In the genomic region with DNA sequence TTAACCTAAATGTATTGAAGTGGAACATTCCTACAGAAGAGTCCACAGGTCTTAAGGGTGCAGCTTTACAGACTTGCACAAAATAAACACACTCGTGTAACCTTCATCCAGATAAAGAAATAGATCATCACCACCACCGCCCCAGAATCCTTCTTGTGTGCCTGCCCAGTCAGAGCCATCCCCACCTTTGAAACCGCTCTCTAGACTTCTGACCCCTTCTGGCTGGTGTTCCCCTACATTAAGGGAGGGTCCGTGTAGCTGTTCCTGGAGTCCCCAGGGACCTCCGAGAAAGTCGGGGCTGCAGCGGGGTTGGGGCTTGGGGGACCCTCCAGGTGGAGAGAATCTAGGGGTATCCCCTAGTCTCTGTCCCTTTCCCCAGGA, we compare ENCODE assay signal across 15 cellular contexts. TPM values are rescaled to one million over a fixed set of nuclear protein-coding genes. Genes with fewer than 3 reads are reported as not detected.
DNase-seq lines count a peak whose midpoint lies in the region; TF ChIP-seq lines count a peak whose summit lies in the region.
"Had no signal": no experiment of that assay in that cellular context is flagged by ENCODE, and none has a peak within 500 bp of the region (broad histone marks: within the 10 kb centered on the region; RNA-seq: fewer than 3 reads in every experiment).

No MANE protein-coding gene starts in this region.

- H3K27me3 ChIP-seq in BLaER1 (peaks cover 63% of the 10 kb centered on the region), HUES64 (ENCODE audit: insufficient read depth, low read length) (peaks cover 100% of the 10 kb centered on the region), neural progenitor cell (peaks cover 100% of the 10 kb centered on the region)

- H3K36me3 ChIP-seq in BLaER1, result no peaks in the 10 kb centered on the region
- no peaks in the 10 kb centered on the region for H3K36me3 ChIP-seq in HUES64 (ENCODE audit: insufficient read depth, low read length)
- no peaks in the 10 kb centered on the region for H3K36me3 ChIP-seq in neural progenitor cell

- H3K9me3 Mint-ChIP-seq in neural progenitor cell, result peaks cover 7% of the 10 kb centered on the region
- H3K9me3 Mint-ChIP-seq: activated CD4-positive, alpha-beta memory T cell treated with anti-CD3 and anti-CD28 coated beads, Interleukin-2, amount 10 ng/mL, durations not matched to agents 7 days and 5 days; natural killer cell treated with Interleukin-12 subunit alpha and Interleukin-12 subunit beta and Interleukin-15 and Interleukin-18, amount 100 ng/mL, for 72 hours had no signal

- H4K20me1 ChIP-seq in BLaER1 (no peaks in the 10 kb centered on the region), neural progenitor cell (ENCODE audit: low read depth) (peaks cover 43% of the 10 kb centered on the region)

- H3K4me3 ChIP-seq in BLaER1 (peak overlapping the region; percentile 61), HUES64 (ENCODE audit: low read length) (peak overlapping the region; percentile 33), coronary artery (peak overlapping the region; percentile 63), neural progenitor cell (peak overlapping the region; percentile 46)

- 5% methylated on average over 7 of the region's 7 CpGs for WGBS in HUES64

- peak overlapping the region; percentile 79 for H3K4me3 Mint-ChIP-seq in neural progenitor cell
- H3K4me3 Mint-ChIP-seq: activated CD4-positive, alpha-beta memory T cell treated with anti-CD3 and anti-CD28 coated beads, Interleukin-2, amount 10 ng/mL, durations not matched to agents 7 days and 5 days; natural killer cell treated with Interleukin-12 subunit alpha and Interleukin-12 subunit beta and Interleukin-15 and Interleukin-18, amount 100 ng/mL, for 72 hours had no signal

- peaks cover 13% of the 10 kb centered on the region for H3K9me3 ChIP-seq in BLaER1
- no peaks in the 10 kb centered on the region for H3K9me3 ChIP-seq in HUES64 (ENCODE audit: insufficient read depth, low read depth, low read length)
- no peaks in the 10 kb centered on the region for H3K9me3 ChIP-seq in neural progenitor cell (ENCODE audit: low read depth)

- H3F3A ChIP-seq in neural progenitor cell (ENCODE audit: low read depth), result no peaks in the 10 kb centered on the region

- no peak for DNase-seq in coronary artery (ENCODE audit: low spot score)
- peak; percentile 47 for DNase-seq in neural progenitor cell (ENCODE audit: low spot score)
- DNase-seq in stimulated activated CD8-positive, alpha-beta memory T cell treated with anti-CD3 and anti-CD28 coated beads, Interleukin-4, amount 100 ng/mL, for 48 hours, result no peak
- DNase-seq in activated naive CD4-positive, alpha-beta T cell (lab: John Stamatoyannopoulos, UW), result no peak
- no peak for DNase-seq in stimulated activated naive CD4-positive, alpha-beta T cell (lab: John Stamatoyannopoulos, UW)
- DNase-seq in NCI-H226, result no peak
- DNase-seq: activated CD4-positive, alpha-beta memory T cell treated with anti-CD3 and anti-CD28 coated beads, Interleukin-2, amount 10 ng/mL, durations not matched to agents 7 days and 5 days; anterior cingulate cortex; COR-L47; NCI-H524 treated with DMSO at 0.1 percent for 48 hours; stimulated activated CD4-positive, alpha-beta T cell treated with anti-CD3 and anti-CD28 coated beads, Interleukin-4, amount 100 ng/mL, for 1 hour had no signal

- H3K27ac Mint-ChIP-seq in neural progenitor cell, result no peak overlapping the region
- H3K27ac Mint-ChIP-seq: activated CD4-positive, alpha-beta memory T cell treated with anti-CD3 and anti-CD28 coated beads, Interleukin-2, amount 10 ng/mL, durations not matched to agents 7 days and 5 days; natural killer cell treated with Interleukin-12 subunit alpha and Interleukin-12 subunit beta and Interleukin-15 and Interleukin-18, amount 100 ng/mL, for 72 hours had no signal

- H3K9ac ChIP-seq in BLaER1, result 0 out of 2 replicates have a peak overlapping the region, but pooled peaks have one; percentile 13
- no peak overlapping the region for H3K9ac ChIP-seq in HUES64 (ENCODE audit: low read depth, low read length)
- H3K9ac ChIP-seq in neural progenitor cell, result no peak overlapping the region

- H3K27ac ChIP-seq in BLaER1 (no peak overlapping the region), HUES64 (ENCODE audit: low read depth, low read length) (no peak overlapping the region), coronary artery (no peak overlapping the region), neural progenitor cell (no peak overlapping the region)

- peaks cover 30% of the 10 kb centered on the region for H3K4me1 Mint-ChIP-seq in neural progenitor cell

- peaks cover 71% of the 10 kb centered on the region for H3K27me3 Mint-ChIP-seq in neural progenitor cell (ENCODE audit: insufficient read depth, low read depth)

- TF ChIP-seq CTCF in coronary artery (IDR thresholded peaks at IDR 0.05), result no peak
- no peak for TF ChIP-seq CTCF in neural progenitor cell (IDR thresholded peaks at IDR 0.05)

- H3K4me1 ChIP-seq in BLaER1 (peaks cover 26% of the 10 kb centered on the region), HUES64 (ENCODE audit: insufficient read depth, low read length) (peaks cover 11% of the 10 kb centered on the region; the same call in 1 of the 2 replicates), neural progenitor cell (peaks cover 12% of the 10 kb centered on the region)

- H3K4me2 ChIP-seq in BLaER1, result peak overlapping the region; percentile 88
- H3K4me2 ChIP-seq in neural progenitor cell, result peak overlapping the region; percentile 85

- H3K36me3 Mint-ChIP-seq in neural progenitor cell, result no peaks in the 10 kb centered on the region
- H3K36me3 Mint-ChIP-seq: natural killer cell treated with Interleukin-12 subunit alpha and Interleukin-12 subunit beta and Interleukin-15 and Interleukin-18, amount 100 ng/mL, for 72 hours had no signal

- H2AFZ ChIP-seq in neural progenitor cell (replicated peaks), result no peak overlapping the region

- H3K79me2 ChIP-seq in neural progenitor cell (ENCODE audit: low read depth), result no peaks in the 10 kb centered on the region

RNA-seq across cellular contexts. Expression of a gene that starts 9.4 kb away (rescaled TPM):
- polyA plus RNA-seq in HUES64 (2013, experiment 1 of 2), result 0.05 TPM
- polyA plus RNA-seq in HUES64 (2013, experiment 2 of 2), result 0.44 TPM
- not detected in 2 replicates for total RNA-seq in neural progenitor cell (ENCODE audit: low replicate concordance)
- total RNA-seq: activated CD4-positive, alpha-beta memory T cell treated with anti-CD3 and anti-CD28 coated beads, Interleukin-2, amount 10 ng/mL, durations not matched to agents 7 days and 5 days; natural killer cell treated with Interleukin-12 subunit alpha and Interleukin-12 subunit beta and Interleukin-15 and Interleukin-18, amount 100 ng/mL, for 72 hours; temporal lobe had no signal
